In the genomic region with DNA sequence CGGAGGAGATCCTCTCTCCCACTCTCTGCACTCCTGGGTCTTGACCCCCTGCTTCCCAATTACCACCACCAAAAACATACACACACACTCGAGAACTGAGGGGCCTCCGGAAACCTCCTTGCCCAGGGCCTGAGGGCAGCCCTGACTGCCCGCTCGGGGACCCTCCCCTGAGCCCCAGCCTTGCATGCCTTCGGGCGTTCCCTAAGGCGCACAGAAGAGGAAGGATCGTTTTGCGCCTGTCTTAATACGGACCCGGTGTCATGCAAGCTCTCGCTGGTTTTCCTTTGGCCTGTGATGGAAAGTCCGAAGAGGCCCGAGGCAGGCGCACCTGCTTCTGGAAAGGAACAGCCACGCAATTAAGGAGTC, we compare ENCODE assay signal across 10 cellular contexts. TPM values are rescaled to one million over a fixed set of nuclear protein-coding genes. Genes with fewer than 3 reads are reported as not detected.
DNase-seq lines count a peak whose midpoint lies in the region; ATAC-seq, FAIRE-seq and TF ChIP-seq lines count a peak whose summit lies in the region.
"Had no signal": no experiment of that assay in that cellular context is flagged by ENCODE, and none has a peak within 500 bp of the region (broad histone marks: within the 10 kb centered on the region; RNA-seq: fewer than 3 reads in every experiment).

No MANE protein-coding gene starts in this region.

- no peak overlapping the region for H3K18ac ChIP-seq in neuronal stem cell (ENCODE audit: low read length)

- no peak for TF ChIP-seq RAD21 in K562 (CRISPR knock-in tag; conservative IDR thresholded peaks at IDR 0.05 in 1 of 2, IDR thresholded peaks at IDR 0.05 in 1 of 2)

- H3K27me3 ChIP-seq in DND-41 (ENCODE audit: insufficient read depth, low read length, poor library complexity), result peaks cover 39% of the 10 kb centered on the region
- H3K27me3 ChIP-seq in K562 (ENCODE audit: control insufficient read depth in 2 of 2, insufficient read depth in 2 of 2, low read length in 2 of 2), result peaks cover 8 to 25% of the 10 kb centered on the region in 2 experiments; a peak in 3 of 5 replicates
- H3K27me3 ChIP-seq in neuronal stem cell (ENCODE audit: control insufficient read depth in 3 of 3, insufficient read depth in 3 of 3, low read depth in 1 of 3, low read length in 3 of 3), result peaks cover 0 to 53% (median 11%) of the 10 kb centered on the region in 3 experiments

- H2AK5ac ChIP-seq in neuronal stem cell (ENCODE audit: low read depth, low read length), result no peak overlapping the region

- H2BK120ac ChIP-seq in neuronal stem cell (ENCODE audit: low read depth, low read length), result no peak overlapping the region

- H3K79me2 ChIP-seq in DND-41 (ENCODE audit: insufficient read depth, low read length) (no peaks in the 10 kb centered on the region), K562 (ENCODE audit: control insufficient read depth, insufficient read depth, low read length) (no peaks in the 10 kb centered on the region)

- peaks cover 19% of the 10 kb centered on the region for H3K4me1 ChIP-seq in DND-41 (ENCODE audit: insufficient read depth, low read length)
- peaks cover 0 to 6% of the 10 kb centered on the region in 2 experiments; a peak in 3 of 5 replicates for H3K4me1 ChIP-seq in K562 (replicated peaks in 1 of 2; ENCODE audit: control insufficient read depth in 2 of 2, insufficient read depth in 2 of 2, low read length in 2 of 2)
- H3K4me1 ChIP-seq in neuronal stem cell (ENCODE audit: control insufficient read depth in 2 of 2, insufficient read depth in 1 of 2, low read depth in 1 of 2, low read length in 2 of 2), result peaks cover 6 to 10% of the 10 kb centered on the region in 2 donors

- no peak overlapping the region for H3K4ac ChIP-seq in neuronal stem cell (ENCODE audit: low read length)

- ATAC-seq in DND-41 (ENCODE audit: insufficient read depth, low read depth) (peak; percentile 7; the same call in 1 of the 3 replicates), HG02885 (IDR thresholded peaks at IDR 0.05; ENCODE audit: poor library complexity, unreplicated experiment) (peak; percentile 6), K562 (peak; percentile 50)

- CTCF ChIA-PET in K562 (lab: Yijun Ruan, JAX; ENCODE audit: low intra/inter-chr PET ratio), result no interaction called here

- POLR2A ChIA-PET in K562 (lab: Yijun Ruan, JAX), result interaction anchor here (0.6 kb wide), 1 partner anchor 193 kb away, joined by 4 read pairs; no protein-coding TSS in a partner anchor

- no peaks in the 10 kb centered on the region for H3K9me3 ChIP-seq in DND-41 (ENCODE audit: insufficient read depth, low read length, severe bottlenecking)
- no peaks in the 10 kb centered on the region for H3K9me3 ChIP-seq in K562 (replicated peaks; ENCODE audit: control insufficient read depth, insufficient read depth, low read depth, low read length)
- no peaks in the 10 kb centered on the region for H3K9me3 ChIP-seq in neuronal stem cell (replicated peaks in 1 of 2; ENCODE audit: control insufficient read depth in 2 of 2, insufficient read depth in 1 of 2, low read depth in 1 of 2, low read length in 2 of 2)
- H3K9me3 ChIP-seq: prostate gland had no signal

- no TSS peak for BruUV-seq in K562 (replicated peaks; lab: Mats Ljungman, UMichigan)

- H4K91ac ChIP-seq in neuronal stem cell (ENCODE audit: low read depth, low read length, poor library complexity), result no peak overlapping the region

- H3K36me3 ChIP-seq in DND-41 (ENCODE audit: insufficient read depth, low read length), result no peaks in the 10 kb centered on the region
- no peaks in the 10 kb centered on the region for H3K36me3 ChIP-seq in K562 (ENCODE audit: control insufficient read depth, insufficient read depth, low read length)
- peaks cover 0 to 10% of the 10 kb centered on the region in 2 donors for H3K36me3 ChIP-seq in neuronal stem cell (replicated peaks in 1 of 2; ENCODE audit: control insufficient read depth in 2 of 2, insufficient read depth in 2 of 2, low read length in 2 of 2)
- H3K36me3 ChIP-seq: prostate gland had no signal

- TF ChIP-seq EP300 in K562 (IDR thresholded peaks at IDR 0.05; ENCODE audit: low read length), result no peak

- no peak for FAIRE-seq in K562 (lab: Jason Lieb, UNC)
- FAIRE-seq in H54 (lab: Jason Lieb, UNC), result no peak

- no peak overlapping the region for H3K14ac ChIP-seq in neuronal stem cell (ENCODE audit: low read length)

- no peak for DNase-seq in DND-41
- no peak for DNase-seq in K562 (ENCODE audit: extremely low read depth in 1 of 4, low spot score in 3 of 4)
- no peak for DNase-seq in neuronal stem cell (ENCODE audit: low spot score)
- no peak for DNase-seq in NCI-H1092 treated with DMSO at 0.1 percent for 48 hours (lab: John Stamatoyannopoulos, UW)
- no peak for DNase-seq in H54 (ENCODE audit: insufficient read length, low spot score)
- no peak for DNase-seq in NCI-H526 treated with DMSO at 0.1 percent for 48 hours (lab: John Stamatoyannopoulos, UW)
- DNase-seq in stimulated activated CD4-positive, alpha-beta T cell treated with anti-CD3 and anti-CD28 coated beads, Interleukin-4, amount 100 ng/mL, for 24 hours, result no peak

- peak overlapping the region; percentile 57; the same call in 1 of the 2 replicates for H3K9ac ChIP-seq in DND-41 (ENCODE audit: low read depth, low read length)
- no peak overlapping the region for H3K9ac ChIP-seq in K562 (ENCODE audit: insufficient read depth in 1 of 2, low read depth in 2 of 2, low read length in 2 of 2)
- no peak overlapping the region for H3K9ac ChIP-seq in neuronal stem cell (ENCODE audit: low read depth, low read length, poor library complexity)

- 3% methylated on average over 17 of the region's 17 CpGs for whole genome bisulfite sequencing in K562 (ENCODE audit: insufficient coverage, low coverage, missing lambda C conversion rate)
- no CpG with 5 or more reads among the region's 17 CpGs for WGBS in neuronal stem cell (ENCODE audit: extremely low coverage in 2 of 2, insufficient read length in 2 of 2, insufficient replicate concordance in 1 of 2), 2 donors

- no peak overlapping the region for H2BK15ac ChIP-seq in neuronal stem cell (ENCODE audit: low read length)

- H3K27ac ChIP-seq in DND-41 (ENCODE audit: low read length) (no peak overlapping the region), K562 (ENCODE audit: extremely low read depth, low read depth, low read length) (no peak overlapping the region), neuronal stem cell (replicated peaks; ENCODE audit: low read length) (no peak overlapping the region)
- H3K27ac ChIP-seq: prostate gland had no signal

- no peak overlapping the region for H2BK5ac ChIP-seq in neuronal stem cell (ENCODE audit: low read length)

- H3K4me3 ChIP-seq in DND-41 (ENCODE audit: low read depth in 1 of 2, low read length in 2 of 2), result peak overlapping the region in 1 of 2 experiments; percentile 62; a peak in 2 of 4 replicates
- H3K4me3 ChIP-seq in K562, result no peak overlapping the region
- peak overlapping the region in 1 of 2 donors; percentile 59 for H3K4me3 ChIP-seq in neuronal stem cell (ENCODE audit: low read length in 2 of 2)

- intact Hi-C loops in K562 (cut with micrococcal nuclease), result no loop called here

- TF ChIP-seq CTCF in DND-41 (IDR thresholded peaks at IDR 0.05; ENCODE audit: borderline replicate concordance, extremely low read depth, low read length, poor library complexity, severe bottlenecking) (no peak), K562 (IDR thresholded peaks at IDR 0.05 in 2 of 3, conservative IDR thresholded peaks at IDR 0.05 in 1 of 3; ENCODE audit: insufficient read depth in 2 of 3, low read depth in 1 of 3, low read length in 3 of 3) (no peak)

- H2AFZ ChIP-seq in DND-41 (ENCODE audit: low read depth, low read length) (peak overlapping the region; percentile 84; the same call in 1 of the 2 replicates), K562 (ENCODE audit: low read depth, low read length) (no peak overlapping the region), neuronal stem cell (ENCODE audit: low read length) (peak overlapping the region; percentile 83)

- H4K20me1 ChIP-seq in DND-41 (ENCODE audit: insufficient read depth, low read length) (peaks cover 4% of the 10 kb centered on the region; the same call in 1 of the 2 replicates), K562 (replicated peaks; ENCODE audit: control insufficient read depth, insufficient read depth, low read length) (no peaks in the 10 kb centered on the region)

- peak overlapping the region; percentile 84 for H3K4me2 ChIP-seq in DND-41 (ENCODE audit: insufficient read depth, low read length)
- H3K4me2 ChIP-seq in K562 (ENCODE audit: insufficient read depth, low read length), result 0 out of 2 replicates have a peak overlapping the region, but pooled peaks have one; percentile 41
- H3K4me2 ChIP-seq in neuronal stem cell (ENCODE audit: insufficient read depth, low read length, poor library complexity, severe bottlenecking), result peak overlapping the region; percentile 49

- no peak for TF ChIP-seq POLR2A in K562 (conservative IDR thresholded peaks at IDR 0.05)
- TF ChIP-seq POLR2A in H54 (IDR thresholded peaks at IDR 0.05; ENCODE audit: low read depth, low read length), result no peak

- H3K9me1 ChIP-seq in K562 (ENCODE audit: control insufficient read depth, insufficient read depth, low read length), result no peaks in the 10 kb centered on the region

- in situ Hi-C loops in K562 (cut with MboI), result no loop called here

- H2BK12ac ChIP-seq in neuronal stem cell (ENCODE audit: low read length), result no peak overlapping the region

- no peaks in the 10 kb centered on the region for H3K79me1 ChIP-seq in neuronal stem cell (ENCODE audit: low read depth, low read length)

- H4K8ac ChIP-seq in neuronal stem cell (ENCODE audit: low read depth, low read length), result no peak overlapping the region

- H3K23ac ChIP-seq in neuronal stem cell (ENCODE audit: low read depth, low read length, poor library complexity), result no peak overlapping the region

TF ChIP-seq in K562, 482 proteins besides CTCF, POLR2A, EP300 and RAD21 (continues in another document):
- TF ChIP-seq SLC30A9 (CRISPR knock-in tag; IDR thresholded peaks at IDR 0.05), result no peak

RNA-seq across cellular contexts. Expression of gene POU3F3, which starts 19.8 kb away (rescaled TPM):
- not detected in 2 replicates for total RNA-seq in K562 (2011; cell fraction: chromatin; rRNA removed; ENCODE audit: low replicate concordance)
- not detected in 2 replicates for total RNA-seq in K562 (2011; cell fraction: nucleolus; rRNA removed)
- total RNA-seq in K562 (2011; cell fraction: nucleoplasm; rRNA removed), result not detected in 2 replicates
- not detected in 2 replicates for total RNA-seq in K562 (2014; rRNA removed)
- total RNA-seq in K562 (2014; rRNA removed; fragmentation: Illumina TruSeq; extraction: Trizol), result not detected in 2 replicates
- total RNA-seq in K562 (2015; rRNA removed; fragmentation: Illumina TruSeq; extraction: Trizol), result not detected in 2 replicates
- total RNA-seq in K562 (2021), result not detected in 2 replicates
- not detected in 2 replicates for polyA plus RNA-seq in K562 (2011; rRNA removed)
- polyA plus RNA-seq in K562 (2011; cell fraction: cytosol; rRNA removed), result not detected in 2 replicates
- not detected in 2 replicates for polyA plus RNA-seq in K562 (2011; cell fraction: nucleus; rRNA removed)
- polyA plus RNA-seq in K562 (2012), result not detected in 2 replicates
- not detected in 2 replicates for polyA plus RNA-seq in K562 (2014; fragmentation: Illumina TruSeq; extraction: Trizol)
- polyA plus RNA-seq in K562 (2014; fragmentation: Nextera tagmentation; extraction: Ambion mirVana), result not detected
- polyA plus RNA-seq in K562 (2014; rRNA removed), result not detected in 2 replicates
- polyA minus RNA-seq in K562 (2011; rRNA and poly(A)+ RNA removed), result not detected in 2 replicates
- not detected in 2 replicates for polyA minus RNA-seq in K562 (2011; cell fraction: cytosol; rRNA and poly(A)+ RNA removed)
- polyA minus RNA-seq in K562 (2011; cell fraction: nucleus; rRNA and poly(A)+ RNA removed), result not detected in 2 replicates
- polyA plus RNA-seq in neuronal stem cell (2013, experiment 1 of 2), result 3.6 TPM
- 3.4 TPM for polyA plus RNA-seq in neuronal stem cell (2013, experiment 2 of 2)
- total RNA-seq: dermis microvascular lymphatic vessel endothelial cell had no signal
